In the genomic region with DNA sequence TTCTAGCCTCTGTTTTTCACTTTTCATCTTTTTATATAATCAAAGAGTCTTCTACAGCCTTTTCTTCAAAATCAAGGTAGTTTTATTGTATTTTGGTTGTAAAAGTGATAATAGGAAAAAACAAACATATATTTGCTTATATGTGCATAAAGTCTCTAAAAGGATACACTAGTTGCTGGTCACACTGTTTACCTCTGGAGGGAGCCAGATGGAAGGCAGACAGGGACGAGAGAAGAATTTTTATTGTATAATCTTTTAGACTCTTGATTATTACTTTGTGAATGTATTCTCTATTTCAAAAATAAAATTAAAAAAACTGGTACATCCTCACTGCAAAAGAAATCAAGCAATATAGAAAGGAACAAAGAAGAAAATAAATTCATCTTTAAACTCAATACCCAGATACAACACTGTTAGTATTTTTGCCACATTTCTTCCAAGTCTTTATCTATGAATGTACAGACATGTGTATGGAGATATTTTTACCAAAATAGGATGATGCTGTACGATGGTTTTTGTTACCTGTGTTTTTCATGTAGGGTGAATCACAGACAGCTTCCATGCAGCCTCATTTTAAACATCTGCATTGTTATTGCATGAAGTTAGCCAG, we compare ENCODE assay signal across 8 cellular contexts. TPM values are rescaled to one million over a fixed set of nuclear protein-coding genes. Genes with fewer than 3 reads are reported as not detected.
DNase-seq lines count a peak whose midpoint lies in the region; ATAC-seq, FAIRE-seq and TF ChIP-seq lines count a peak whose summit lies in the region.

No MANE protein-coding gene starts in this region.

- H3K4me2 ChIP-seq in keratinocyte (ENCODE audit: control insufficient read depth, extremely low read depth, insufficient read depth, low read depth, low read length), result no peak overlapping the region

- DNase-seq in AG10803 (ENCODE audit: low read depth), result peak; percentile 57
- DNase-seq in GM10266 (ENCODE audit: extremely low spot score), result peak; percentile 63
- DNase-seq in NCI-H2227 treated with DMSO at 0.1 percent for 48 hours (lab: John Stamatoyannopoulos, UW), result peak; percentile 14
- DNase-seq in astrocyte of the cerebellum (ENCODE audit: low read depth), result peak; percentile 32
- DNase-seq in keratinocyte (ENCODE audit: low read depth, low spot score), result no peak
- no peak for DNase-seq in upper lobe of right lung
- no peak for DNase-seq in NCI-H128 (lab: John Stamatoyannopoulos, UW; ENCODE audit: unreplicated experiment)

- no peak overlapping the region for H3K4me3 ChIP-seq in AG10803 (ENCODE audit: low read length)
- H3K4me3 ChIP-seq in astrocyte of the cerebellum (ENCODE audit: low read depth, low read length), result no peak overlapping the region
- no peak overlapping the region for H3K4me3 ChIP-seq in keratinocyte (ENCODE audit: control insufficient read depth in 2 of 3, extremely low read depth in 1 of 3, insufficient read depth in 2 of 3, low read depth in 1 of 3, low read length in 3 of 3)
- no peak overlapping the region for H3K4me3 ChIP-seq in upper lobe of right lung

- in situ Hi-C loops in astrocyte of the cerebellum (cut with HindIII; ENCODE audit: low sequenced_read_pairs), result no loop called here

- H4K20me1 ChIP-seq in keratinocyte (ENCODE audit: control insufficient read depth, extremely low read depth, insufficient read depth, low read length), result no peaks in the 10 kb centered on the region

- no peak overlapping the region for H2AFZ ChIP-seq in keratinocyte (ENCODE audit: control insufficient read depth, low read length)

- H3K27me3 ChIP-seq in keratinocyte (ENCODE audit: control insufficient read depth, extremely low read depth, insufficient read depth, low read length) (no peaks in the 10 kb centered on the region), upper lobe of right lung (no peaks in the 10 kb centered on the region)

- dilution Hi-C loops in keratinocyte (cut with MboI; ENCODE audit: extremely low pct_ligation_motif_present, low sequenced_read_pairs), result no loop called here

- no peak overlapping the region for H3K9ac ChIP-seq in keratinocyte (ENCODE audit: control insufficient read depth, extremely low read depth, insufficient read depth, low read length)

- H3K36me3 ChIP-seq in keratinocyte (ENCODE audit: control insufficient read depth in 2 of 2, extremely low read depth in 1 of 2, insufficient read depth in 2 of 2, low read length in 2 of 2) (no peaks in the 10 kb centered on the region), upper lobe of right lung (no peaks in the 10 kb centered on the region)

- no peaks in the 10 kb centered on the region for H3K9me1 ChIP-seq in keratinocyte (ENCODE audit: control insufficient read depth, extremely low read depth, insufficient read depth, low read length)

- H3K27ac ChIP-seq in keratinocyte (ENCODE audit: control insufficient read depth, insufficient read depth, low read length) (no peak overlapping the region), upper lobe of right lung (no peak overlapping the region)

- ATAC-seq in upper lobe of right lung, result peak; percentile 46
- no peak for ATAC-seq in HG03378 (IDR thresholded peaks at IDR 0.05; ENCODE audit: unreplicated experiment)

- peak; percentile 89 for TF ChIP-seq CTCF in AG10803 (conservative IDR thresholded peaks at IDR 0.05; ENCODE audit: low read length)
- peak; percentile 63 for TF ChIP-seq CTCF in GM10266 (IDR thresholded peaks at IDR 0.05; ENCODE audit: control insufficient read depth, insufficient read depth, low read depth, missing control alignments)
- peak; percentile 81 for TF ChIP-seq CTCF in astrocyte of the cerebellum (IDR thresholded peaks at IDR 0.05; ENCODE audit: low read depth, low read length, missing control alignments)
- peak; percentile 48 to 64 (median 49) for TF ChIP-seq CTCF in keratinocyte (optimal IDR thresholded peaks at IDR 0.05 in 1 of 3, IDR thresholded peaks at IDR 0.05 in 1 of 3, conservative IDR thresholded peaks at IDR 0.05 in 1 of 3; ENCODE audit: extremely low read depth in 1 of 3, insufficient read depth in 2 of 3, low read length in 3 of 3)
- peak; percentile 59 for TF ChIP-seq CTCF in upper lobe of right lung (IDR thresholded peaks at IDR 0.05)

- intact Hi-C loops in upper lobe of right lung (cut with DNase I), result no loop called here

- H3K4me1 ChIP-seq in keratinocyte (ENCODE audit: control insufficient read depth, extremely low read depth, insufficient read depth, low read length) (no peaks in the 10 kb centered on the region), upper lobe of right lung (no peaks in the 10 kb centered on the region)

- H3K9me3 ChIP-seq in keratinocyte (ENCODE audit: control insufficient read depth, low read depth, low read length) (no peaks in the 10 kb centered on the region), upper lobe of right lung (no peaks in the 10 kb centered on the region)

- H3K79me2 ChIP-seq in keratinocyte (ENCODE audit: control insufficient read depth, insufficient read depth, low read length), result no peaks in the 10 kb centered on the region

- no peak for FAIRE-seq in keratinocyte (lab: Jason Lieb, UNC)

RNA-seq across cellular contexts. Expression of a gene that starts 6.1 kb away (rescaled TPM):
- 0.10 TPM in 1 of 3 replicates, not detected in the others for polyA plus RNA-seq in keratinocyte
- 0.76 TPM for polyA plus RNA-seq in keratinocyte (2011; ENCODE audit: low read depth)
- polyA plus RNA-seq in keratinocyte (2011; cell fraction: cytosol; rRNA removed), result not detected in 2 replicates
- polyA plus RNA-seq in keratinocyte (2011; cell fraction: nucleus; rRNA removed), result 0.23 and 0.65 TPM in 2 replicates
- 0.20 TPM in 1 of 2 replicates, not detected in the other for polyA plus RNA-seq in keratinocyte (2012; ENCODE audit: low replicate concordance)
- 0.10 TPM in 1 of 3 replicates, not detected in the others for polyA minus RNA-seq in keratinocyte
- polyA minus RNA-seq in keratinocyte (2011; cell fraction: cytosol; rRNA and poly(A)+ RNA removed), result not detected
- not detected in 2 replicates for polyA minus RNA-seq in keratinocyte (2011; cell fraction: nucleus; rRNA and poly(A)+ RNA removed)
- not detected for total RNA-seq in upper lobe of right lung

RNA-seq across cellular contexts. Expression of a gene that starts 30.8 kb away (rescaled TPM):
- 0.94 to 2.3 TPM (median 1.2 TPM) in 3 replicates for polyA plus RNA-seq in keratinocyte
- 0.59 TPM for polyA plus RNA-seq in keratinocyte (2011; ENCODE audit: low read depth)
- polyA plus RNA-seq in keratinocyte (2011; cell fraction: cytosol; rRNA removed), result 0.81 and 1.1 TPM in 2 replicates
- 1.3 and 2.4 TPM in 2 replicates for polyA plus RNA-seq in keratinocyte (2011; cell fraction: nucleus; rRNA removed)
- 1.0 and 1.2 TPM in 2 replicates for polyA plus RNA-seq in keratinocyte (2012; ENCODE audit: low replicate concordance)
- 4.2 to 6.9 TPM (median 5.0 TPM) in 3 replicates for polyA minus RNA-seq in keratinocyte
- 2.7 TPM for polyA minus RNA-seq in keratinocyte (2011; cell fraction: cytosol; rRNA and poly(A)+ RNA removed)
- 1.1 and 2.1 TPM in 2 replicates for polyA minus RNA-seq in keratinocyte (2011; cell fraction: nucleus; rRNA and poly(A)+ RNA removed)
- 2.6 TPM for total RNA-seq in upper lobe of right lung

RNA-seq across cellular contexts. Expression of a gene that starts 33.9 kb away (rescaled TPM):
- 22.1 to 46.4 TPM (median 28.8 TPM) in 3 replicates for polyA plus RNA-seq in keratinocyte
- polyA plus RNA-seq in keratinocyte (2011; ENCODE audit: low read depth), result 21.6 TPM
- 34.0 and 38.2 TPM in 2 replicates for polyA plus RNA-seq in keratinocyte (2011; cell fraction: cytosol; rRNA removed)
- 27.8 and 28.7 TPM in 2 replicates for polyA plus RNA-seq in keratinocyte (2011; cell fraction: nucleus; rRNA removed)
- 23.3 and 33.7 TPM in 2 replicates for polyA plus RNA-seq in keratinocyte (2012; ENCODE audit: low replicate concordance)
- 15.5 to 23.1 TPM (median 23.0 TPM) in 3 replicates for polyA minus RNA-seq in keratinocyte
- 12.3 TPM for polyA minus RNA-seq in keratinocyte (2011; cell fraction: cytosol; rRNA and poly(A)+ RNA removed)
- 9.0 and 19.1 TPM in 2 replicates for polyA minus RNA-seq in keratinocyte (2011; cell fraction: nucleus; rRNA and poly(A)+ RNA removed)
- 13.2 TPM for total RNA-seq in upper lobe of right lung

RNA-seq across cellular contexts. Expression of a gene that starts 33.9 kb away (rescaled TPM):
- 24.0 to 56.8 TPM (median 43.5 TPM) in 3 replicates for polyA plus RNA-seq in keratinocyte
- polyA plus RNA-seq in keratinocyte (2011; ENCODE audit: low read depth), result 68.3 TPM
- 36.1 and 54.3 TPM in 2 replicates for polyA plus RNA-seq in keratinocyte (2011; cell fraction: cytosol; rRNA removed)
- polyA plus RNA-seq in keratinocyte (2011; cell fraction: nucleus; rRNA removed), result 12.0 and 21.3 TPM in 2 replicates
- 36.3 and 53.9 TPM in 2 replicates for polyA plus RNA-seq in keratinocyte (2012; ENCODE audit: low replicate concordance)
- 2.4 to 19.9 TPM (median 2.6 TPM) in 3 replicates for polyA minus RNA-seq in keratinocyte
- 20.1 TPM for polyA minus RNA-seq in keratinocyte (2011; cell fraction: cytosol; rRNA and poly(A)+ RNA removed)
- 1.6 and 2.8 TPM in 2 replicates for polyA minus RNA-seq in keratinocyte (2011; cell fraction: nucleus; rRNA and poly(A)+ RNA removed)
- 29.5 TPM for total RNA-seq in upper lobe of right lung

RNA-seq across cellular contexts. Expression of a gene that starts 40.0 kb away (rescaled TPM):
- 0.41 to 0.54 TPM (median 0.54 TPM) in 3 replicates for polyA plus RNA-seq in keratinocyte
- polyA plus RNA-seq in keratinocyte (2011; ENCODE audit: low read depth), result 7.5 TPM
- polyA plus RNA-seq in keratinocyte (2011; cell fraction: cytosol; rRNA removed), result 0.51 and 0.70 TPM in 2 replicates
- polyA plus RNA-seq in keratinocyte (2011; cell fraction: nucleus; rRNA removed), result 0.43 and 0.59 TPM in 2 replicates
- polyA plus RNA-seq in keratinocyte (2012; ENCODE audit: low replicate concordance), result 0.33 and 6.8 TPM in 2 replicates
- polyA minus RNA-seq in keratinocyte, result 0.22 to 0.56 TPM in 2 of 3 replicates, not detected in the other
- polyA minus RNA-seq in keratinocyte (2011; cell fraction: cytosol; rRNA and poly(A)+ RNA removed), result 0.96 TPM
- polyA minus RNA-seq in keratinocyte (2011; cell fraction: nucleus; rRNA and poly(A)+ RNA removed), result 0.31 and 0.42 TPM in 2 replicates
- total RNA-seq in upper lobe of right lung, result 10.8 TPM

Comparison
In these comparisons a context has a peak if more than half of its experiments do, and no peak if none do; other contexts are left out.
1. DNase-seq: peak in AG10803 (single experiment), GM10266 (single experiment), NCI-H2227 treated with DMSO at 0.1 percent for 48 hours (single experiment) and astrocyte of the cerebellum (single experiment); none in keratinocyte (single experiment), upper lobe of right lung (single experiment) and NCI-H128 (single experiment).
2. Peak in every context shown above with its lines, with median percentiles within 50 percentile points of each other: CTCF ChIP-seq.